8 cellular contexts compared by ENCODE assay signal in genomic region chr19:41426952-41427646, GRCh38. TPM values are rescaled to one million over a fixed set of nuclear protein-coding genes. Genes with fewer than 3 reads are reported as not detected.
DNase-seq lines count a peak whose midpoint lies in the region; ATAC-seq, FAIRE-seq and TF ChIP-seq lines count a peak whose summit lies in the region.

Gene B3GNT8, minus strand, starts transcription at chr19:41427374. Its CDS starts 596 bp downstream, at chr19:41426778.

- H3K27ac Mint-ChIP-seq in Calu3 (ENCODE audit: unreplicated experiment) = peak within 1 kb of the TSS; percentile 16

- H4K20me1 ChIP-seq in HepG2 (ENCODE audit: insufficient read depth, low read length) = no peaks in the 10 kb centered on the region

- no peak for FAIRE-seq in HepG2 (lab: Jason Lieb, UNC)

- TF ChIP-seq POLR2A in HepG2 (IDR thresholded peaks at IDR 0.05; ENCODE audit: insufficient read depth in 1 of 2, low read depth in 2 of 2, low read length in 2 of 2) = peak; percentile 44 to 60; a peak in 3 of 4 replicates

- intact Hi-C loops in Calu3 (cut with micrococcal nuclease; ENCODE audit: unreplicated experiment) (no loop called here), colonic mucosa (cut with DNase I) (no loop called here), HepG2 (cut with micrococcal nuclease; ENCODE audit: unreplicated experiment) (no loop called here)

- no peak for TF ChIP-seq RAD21 in HepG2 (CRISPR knock-in tag; IDR thresholded peaks at IDR 0.05)

- peaks cover 11% of the 10 kb centered on the region for H3K4me1 Mint-ChIP-seq in Calu3 (ENCODE audit: low read depth, unreplicated experiment)

- WGBS in HepG2 (ENCODE audit: low lambda C conversion rate) = 11% methylated on average over 16 of the region's 19 CpGs

- peak within 1 kb of the TSS; percentile 90 for H3K4me2 ChIP-seq in HepG2 (ENCODE audit: low read depth, low read length)

- H3K9ac ChIP-seq in colonic mucosa (ENCODE audit: low read depth in 2 of 2, low read length in 2 of 2) = peak within 1 kb of the TSS; percentile 83 to 99
- peak within 1 kb of the TSS; percentile 80 for H3K9ac ChIP-seq in HepG2 (ENCODE audit: insufficient read depth, low read depth, low read length)

- no TSS peak for BruUV-seq in Calu3 (replicated peaks; lab: Mats Ljungman, UMichigan)
- TSS peak; percentile 44 for BruUV-seq in HepG2 (replicated peaks; lab: Mats Ljungman, UMichigan)

- no peak within 1 kb of the TSS for H3K4me3 Mint-ChIP-seq in Calu3 (ENCODE audit: low read depth, unreplicated experiment)

- H3K9me3 ChIP-seq in colonic mucosa = no peaks in the 10 kb centered on the region
- H3K9me3 ChIP-seq in HepG2 (ENCODE audit: low read length) = no peaks in the 10 kb centered on the region

- TF ChIP-seq EP300 in HepG2 (IDR thresholded peaks at IDR 0.05; ENCODE audit: low read depth in 2 of 2, low read length in 2 of 2) = no peak
- no peak for TF ChIP-seq EP300 in HepG2 (CRISPR knock-in tag; IDR thresholded peaks at IDR 0.05; ENCODE audit: borderline replicate concordance)

- H3K79me2 ChIP-seq in HepG2 (ENCODE audit: insufficient read depth, low read length) = no peaks in the 10 kb centered on the region

- no peaks in the 10 kb centered on the region for H3K27me3 Mint-ChIP-seq in Calu3 (ENCODE audit: unreplicated experiment)

- in situ Hi-C loops in HepG2 (cut with HindIII; ENCODE audit: extremely low pct_ligation_motif_present, low pct_unique_long_range_greater_than_20kb) = no loop called here

- H3K9me3 Mint-ChIP-seq in Calu3 (ENCODE audit: low read depth, unreplicated experiment) = no peaks in the 10 kb centered on the region

- H3K27me3 ChIP-seq in colonic mucosa (no peaks in the 10 kb centered on the region), HepG2 (ENCODE audit: control insufficient read depth in 1 of 2, insufficient read depth in 2 of 2, low read length in 2 of 2) (no peaks in the 10 kb centered on the region)

- H3K4me3 ChIP-seq in WI38 (ENCODE audit: low read depth, low read length) (peak within 1 kb of the TSS; percentile 54), colonic mucosa (peak within 1 kb of the TSS; percentile 57), HepG2 (replicated peaks in 1 of 3; ENCODE audit: insufficient read depth in 1 of 3, low read depth in 2 of 3, low read length in 3 of 3) (peak within 1 kb of the TSS; percentile 62 to 76 (median 64))

- ATAC-seq in HepG2 = peak; percentile 92

- DNase-seq in Calu3 (peak; percentile 24), Kasumi-1 (lab: John Stamatoyannopoulos, UW) (peak; percentile 70 to 71), colonic mucosa (peak; percentile 94), HepG2 (ENCODE audit: low spot score) (peak; percentile 59), NCI-H1930 (lab: John Stamatoyannopoulos, UW) (no peak), HCEC 1CT (no peak)
- peak; percentile 47 for DNase-seq in stimulated activated CD4-positive, alpha-beta T cell treated with anti-CD3 and anti-CD28 coated beads, Interleukin-4, amount 100 ng/mL, for 24 hours

- POLR2A ChIA-PET in HepG2 (lab: Yijun Ruan, JAX) = interaction anchor here (0.8 to 3.7 kb wide), 10 partner anchors 9 to 164 kb away, joined by 3 to 55 read pairs (median 4); partner anchors contain the start of genes B9D2 and DMAC2

- no peak within 1 kb of the TSS for H2AFZ ChIP-seq in HepG2 (ENCODE audit: low read length)

- peaks cover 24% of the 10 kb centered on the region for H3K36me3 Mint-ChIP-seq in Calu3 (ENCODE audit: insufficient read depth, unreplicated experiment)

- no peak for TF ChIP-seq CTCF in Calu3 (IDR thresholded peaks at IDR 0.05; ENCODE audit: unreplicated experiment)
- no peak for TF ChIP-seq CTCF in WI38 (IDR thresholded peaks at IDR 0.05; ENCODE audit: low read depth, low read length)
- no peak for TF ChIP-seq CTCF in colonic mucosa (IDR thresholded peaks at IDR 0.05)
- TF ChIP-seq CTCF in HepG2 (CRISPR knock-in tag; IDR thresholded peaks at IDR 0.05) = no peak

- CTCF ChIA-PET in Calu3 (lab: Charles Lee) (interaction anchor here (0.8 kb wide), 1 partner anchor 18 kb away, joined by 5 read pairs; no protein-coding TSS in a partner anchor), HepG2 (lab: Yijun Ruan, JAX; ENCODE audit: low intra/inter-chr PET ratio, low total read pairs) (no interaction called here)

- H3K36me3 ChIP-seq in colonic mucosa (peaks cover 3% of the 10 kb centered on the region), HepG2 (replicated peaks in 1 of 2; ENCODE audit: control insufficient read depth in 1 of 2, insufficient read depth in 2 of 2, low read length in 2 of 2) (peaks cover 14 to 17% of the 10 kb centered on the region in 2 experiments; a peak in 3 of 5 replicates)

- H3K27ac ChIP-seq in colonic mucosa (peak within 1 kb of the TSS; percentile 76), HepG2 (ENCODE audit: extremely low read length, insufficient read depth, low read length) (peak within 1 kb of the TSS; percentile 48)

- H3K4me1 ChIP-seq in colonic mucosa (peaks cover under 1% of the 10 kb centered on the region), HepG2 (ENCODE audit: insufficient read depth, low read length) (peaks cover 52% of the 10 kb centered on the region)

TF ChIP-seq in HepG2, 621 proteins besides CTCF, POLR2A, EP300 and RAD21 (continues in another document):
- TF ChIP-seq ELF3 (CRISPR knock-in tag; IDR thresholded peaks at IDR 0.05) = 0 out of 2 replicates have a peak, but pooled peaks have one; percentile 14
- no peak for TF ChIP-seq ZKSCAN8 (CRISPR knock-in tag; IDR thresholded peaks at IDR 0.05; ENCODE audit: borderline replicate concordance)
- no peak for TF ChIP-seq ZNF282 (IDR thresholded peaks at IDR 0.05; ENCODE audit: partially characterized antibody)
- TF ChIP-seq POLR2G (IDR thresholded peaks at IDR 0.05; ENCODE audit: low read depth, low read length) = peak; percentile 76
- TF ChIP-seq ZFX (CRISPR knock-in tag; IDR thresholded peaks at IDR 0.05; ENCODE audit: low read depth) = peak; percentile 62; the same call in 1 of the 2 replicates
- TF ChIP-seq ZNF430 (CRISPR knock-in tag; IDR thresholded peaks at IDR 0.05) = peak; percentile 84; the same call in 1 of the 2 replicates
- no peak for TF ChIP-seq ZNF503 (CRISPR knock-in tag; IDR thresholded peaks at IDR 0.05)
- TF ChIP-seq SP1 (IDR thresholded peaks at IDR 0.05) = no peak
- peak; percentile 22; the same call in 1 of the 2 replicates for TF ChIP-seq SP1 (CRISPR knock-in tag; IDR thresholded peaks at IDR 0.05)
- TF ChIP-seq ZMYM2 (CRISPR knock-in tag; IDR thresholded peaks at IDR 0.05) = no peak
- TF ChIP-seq ZNF775 (CRISPR knock-in tag; IDR thresholded peaks at IDR 0.05; ENCODE audit: borderline replicate concordance) = no peak
- 0 out of 2 replicates have a peak, but pooled peaks have one; percentile 41 for TF ChIP-seq KLF6 (CRISPR knock-in tag; IDR thresholded peaks at IDR 0.05)
- peak; percentile 58; the same call in 1 of the 2 replicates for TF ChIP-seq ZSCAN25 (CRISPR knock-in tag; IDR thresholded peaks at IDR 0.05)
- TF ChIP-seq FOSL1 (CRISPR knock-in tag; IDR thresholded peaks at IDR 0.05; ENCODE audit: borderline replicate concordance) = no peak
- peak; percentile 65 for TF ChIP-seq POLR2AphosphoS5 (IDR thresholded peaks at IDR 0.05; ENCODE audit: low read depth, low read length)
- TF ChIP-seq ZZZ3 (CRISPR knock-in tag; IDR thresholded peaks at IDR 0.05; ENCODE audit: borderline replicate concordance) = no peak

RNA-seq across cellular contexts. Expression of gene B3GNT8, which starts in this region (rescaled TPM):
- 0.19 TPM in 1 of 2 replicates, not detected in the other for total RNA-seq in Calu3 (2022)
- total RNA-seq in colonic mucosa = 10 to 100 TPM; 26.5 to 34.1 TPM
- 1.9 and 2.3 TPM in 2 replicates for total RNA-seq in HepG2 (2016; rRNA removed; fragmentation: Illumina TruSeq; extraction: Trizol)
- total RNA-seq in HepG2 (2016; cell fraction: cytosol; rRNA removed; fragmentation: Illumina TruSeq; extraction: Trizol; ENCODE audit: low read depth) = 0.26 and 0.71 TPM in 2 replicates
- 1.4 and 1.9 TPM in 2 replicates for total RNA-seq in HepG2 (2016; cell fraction: insoluble cytoplasmic fraction; rRNA removed; fragmentation: Illumina TruSeq; extraction: Trizol)
- total RNA-seq in HepG2 (2016; cell fraction: membrane; rRNA removed; fragmentation: Illumina TruSeq; extraction: Trizol) = 0.90 and 1.1 TPM in 2 replicates
- 2.1 and 3.1 TPM in 2 replicates for total RNA-seq in HepG2 (2016; cell fraction: nucleus; rRNA removed; fragmentation: Illumina TruSeq; extraction: Trizol)
- polyA plus RNA-seq in HepG2 (2011; rRNA removed) = 0.26 and 0.44 TPM in 2 replicates
- 0.40 and 0.48 TPM in 2 replicates for polyA plus RNA-seq in HepG2 (2011; cell fraction: cytosol; rRNA removed)
- polyA plus RNA-seq in HepG2 (2011; cell fraction: nucleus; rRNA removed) = 0.54 and 1.00 TPM in 2 replicates
- polyA plus RNA-seq in HepG2 (2012) = 0.35 and 1.1 TPM in 2 replicates
- polyA plus RNA-seq in HepG2 (2016; cell fraction: cytosol; fragmentation: Illumina TruSeq; extraction: Trizol; ENCODE audit: low read depth) = 0.43 and 0.69 TPM in 2 replicates
- polyA plus RNA-seq in HepG2 (2016; cell fraction: insoluble cytoplasmic fraction; fragmentation: Illumina TruSeq; extraction: Trizol; ENCODE audit: low read depth) = 0.58 and 1.1 TPM in 2 replicates
- 0.34 and 0.42 TPM in 2 replicates for polyA plus RNA-seq in HepG2 (2016; cell fraction: membrane; fragmentation: Illumina TruSeq; extraction: Trizol; ENCODE audit: low read depth)
- polyA plus RNA-seq in HepG2 (2016; cell fraction: nucleus; fragmentation: Illumina TruSeq; extraction: Trizol; ENCODE audit: insufficient read depth, low read depth) = 2.2 and 3.1 TPM in 2 replicates
- 1.3 TPM in 1 of 2 replicates, not detected in the other for polyA minus RNA-seq in HepG2 (2011; rRNA and poly(A)+ RNA removed; ENCODE audit: low replicate concordance)
- polyA minus RNA-seq in HepG2 (2011; cell fraction: cytosol; rRNA and poly(A)+ RNA removed) = 1.1 TPM in 1 of 2 replicates, not detected in the other
- polyA minus RNA-seq in HepG2 (2011; cell fraction: nucleus; rRNA and poly(A)+ RNA removed) = 0.50 and 0.52 TPM in 2 replicates

Comparison
In these comparisons a context has a peak if more than half of its experiments do, and no peak if none do; other contexts are left out.
1. RNA of gene B3GNT8 (total RNA-seq): 26.5 to 34.1 TPM in colonic mucosa; 0.26 to 3.1 TPM in HepG2 and 0.19 TPM in Calu3; every median in the first group is over 4 times any median in the second.
2. Peak in DNase-seq in Calu3; RNA of the gene not detected or under 1 TPM.
3. DNase-seq: peak in Kasumi-1 (2 of 2), colonic mucosa (single experiment), HepG2 (single experiment) and stimulated activated CD4-positive, alpha-beta T cell treated with anti-CD3 and anti-CD28 coated beads, Interleukin-4, amount 100 ng/mL, for 24 hours (single experiment); none in NCI-H1930 (0 of 2) and HCEC 1CT (single experiment).
4. Peak in every context shown above with its lines, with median percentiles within 50 percentile points of each other: H3K4me3 ChIP-seq.